ENCODE assay signal across 21 cellular contexts in the genomic region with DNA sequence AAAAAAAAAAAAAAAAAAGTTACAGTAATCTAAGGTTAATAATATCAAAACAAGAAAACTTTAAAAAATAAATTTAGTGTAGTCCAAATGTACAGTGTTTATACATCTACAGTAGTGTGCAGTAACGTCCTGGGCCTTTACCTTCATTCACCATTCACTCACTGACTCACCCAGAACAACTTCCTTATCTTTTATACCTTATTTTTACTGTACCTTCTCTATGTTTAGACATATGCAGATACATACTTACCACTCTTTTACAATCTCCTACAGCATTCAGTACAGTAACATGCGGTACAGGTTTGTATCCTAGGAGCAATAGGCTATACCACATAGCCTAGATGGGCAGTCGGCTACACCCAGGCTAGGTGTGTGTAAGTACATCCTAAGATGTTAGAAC. TPM values are rescaled to one million over a fixed set of nuclear protein-coding genes. Genes with fewer than 3 reads are reported as not detected.
DNase-seq lines count a peak whose midpoint lies in the region; ATAC-seq, FAIRE-seq and TF ChIP-seq lines count a peak whose summit lies in the region.
"Had no signal": no experiment of that assay in that cellular context is flagged by ENCODE, and none has a peak within 500 bp of the region (broad histone marks: within the 10 kb centered on the region; RNA-seq: fewer than 3 reads in every experiment).

No MANE protein-coding gene starts in this region.

- H3K4me1 ChIP-seq in CD4-positive, CD25-positive, alpha-beta regulatory T cell (ENCODE audit: control insufficient read depth, insufficient read depth, low read length, poor library complexity, severe bottlenecking) = peaks cover 9% of the 10 kb centered on the region
- H3K4me1 ChIP-seq in pancreas (peaks cover 12 to 27% (median 16%) of the 10 kb centered on the region in 3 donors), left ventricle myocardium inferior (peaks cover 45% of the 10 kb centered on the region), trophoblast cell (ENCODE audit: control insufficient read depth in 1 of 2, insufficient read depth in 2 of 2, low read length in 2 of 2) (no peaks in the 10 kb centered on the region)
- H3K4me1 ChIP-seq: Caco-2 had no signal

- H4K12ac ChIP-seq in trophoblast cell (ENCODE audit: low read depth, low read length) = no peak overlapping the region

- peak overlapping the region in 3 of 4 donors; percentile 18 to 39 (median 18) for H3K4me3 Mint-ChIP-seq in CD4-positive, CD25-positive, alpha-beta regulatory T cell
- H3K4me3 Mint-ChIP-seq in CD4-positive, alpha-beta T cell = peak overlapping the region; percentile 0
- H3K4me3 Mint-ChIP-seq in T-helper 17 cell = no peak overlapping the region
- H3K4me3 Mint-ChIP-seq: GM23338 had no signal

- no peak for FAIRE-seq in pancreas (lab: Jason Lieb, UNC)
- FAIRE-seq: A204.1, H54, HTR-8/SVneo, K562 had no signal

- no peak overlapping the region for H3K23ac ChIP-seq in trophoblast cell (ENCODE audit: low read length)

- ATAC-seq in CD4-positive, CD25-positive, alpha-beta regulatory T cell (ENCODE audit: low read depth in 2 of 2) = no peak
- ATAC-seq in CD4-positive, alpha-beta T cell (ENCODE audit: poor library complexity) = no peak
- no peak for ATAC-seq in T-helper 17 cell
- ATAC-seq in left colon = peak; percentile 84
- ATAC-seq in pancreas = no peak
- ATAC-seq: GM23338, K562 had no signal

- H3K14ac ChIP-seq in trophoblast cell (ENCODE audit: low read length) = no peak overlapping the region

- H3K4ac ChIP-seq in trophoblast cell (ENCODE audit: low read depth, low read length) = no peak overlapping the region

- no peak overlapping the region for H3K4me3 ChIP-seq in CD4-positive, CD25-positive, alpha-beta regulatory T cell (ENCODE audit: low read depth, low read length)
- H3K4me3 ChIP-seq in pancreas (no peak overlapping the region), left ventricle myocardium inferior (no peak overlapping the region), trophoblast cell (ENCODE audit: low read depth, low read length) (no peak overlapping the region)
- H3K4me3 ChIP-seq: GM23338, K562 had no signal

- no peak overlapping the region for H3K27ac ChIP-seq in CD4-positive, CD25-positive, alpha-beta regulatory T cell (ENCODE audit: insufficient read depth, low read length, poor library complexity, severe bottlenecking)
- no peak overlapping the region for H3K27ac ChIP-seq in CD4-positive, alpha-beta T cell (ENCODE audit: low read depth, low read length)
- H3K27ac ChIP-seq in pancreas = no peak overlapping the region
- no peak overlapping the region for H3K27ac ChIP-seq in substantia nigra (ENCODE audit: low read depth, low read length, poor library complexity, severe bottlenecking)
- H3K27ac ChIP-seq in left ventricle myocardium inferior (replicated peaks) = no peak overlapping the region
- H3K27ac ChIP-seq in trophoblast cell (ENCODE audit: low read depth, low read length) = no peak overlapping the region

- no peaks in the 10 kb centered on the region for H3K36me3 ChIP-seq in CD4-positive, CD25-positive, alpha-beta regulatory T cell (ENCODE audit: control insufficient read depth, insufficient read depth, low read length)
- H3K36me3 ChIP-seq in pancreas (no peaks in the 10 kb centered on the region), left ventricle myocardium inferior (no peaks in the 10 kb centered on the region), trophoblast cell (ENCODE audit: control insufficient read depth in 1 of 2, insufficient read depth in 2 of 2, low read length in 2 of 2) (peaks cover 0 to 2% of the 10 kb centered on the region in 2 experiments)
- H3K36me3 ChIP-seq: BE2C had no signal

- POLR2A ChIA-PET in CD4-positive, alpha-beta T cell (lab: Charles Lee) = no interaction called here

- peaks cover 47 to 81% (median 70%) of the 10 kb centered on the region in 4 donors for H3K4me1 Mint-ChIP-seq in CD4-positive, CD25-positive, alpha-beta regulatory T cell
- H3K4me1 Mint-ChIP-seq in CD4-positive, alpha-beta T cell (ENCODE audit: low read depth) = peaks cover 80% of the 10 kb centered on the region
- peaks cover 61% of the 10 kb centered on the region for H3K4me1 Mint-ChIP-seq in T-helper 17 cell

- H3K79me2 ChIP-seq in trophoblast cell (ENCODE audit: control insufficient read depth, insufficient read depth, low read length, poor library complexity) = no peaks in the 10 kb centered on the region

- H3K27me3 Mint-ChIP-seq in CD4-positive, CD25-positive, alpha-beta regulatory T cell = no peaks in the 10 kb centered on the region
- no peaks in the 10 kb centered on the region for H3K27me3 Mint-ChIP-seq in CD4-positive, alpha-beta T cell
- H3K27me3 Mint-ChIP-seq in T-helper 17 cell = no peaks in the 10 kb centered on the region

- peaks cover 10% of the 10 kb centered on the region for H3K36me3 Mint-ChIP-seq in CD4-positive, CD25-positive, alpha-beta regulatory T cell
- H3K36me3 Mint-ChIP-seq in CD4-positive, alpha-beta T cell (ENCODE audit: low read depth) = peaks cover under 1% of the 10 kb centered on the region
- peaks cover 4% of the 10 kb centered on the region for H3K36me3 Mint-ChIP-seq in T-helper 17 cell (ENCODE audit: low read depth)

- 94 to 95% methylated on average over 3 of the region's 3 CpGs for WGBS in pancreas, 2 donors
- WGBS in trophoblast cell (ENCODE audit: extremely low coverage, insufficient coverage, insufficient read length) = no CpG with 5 or more reads among the region's 3 CpGs

- H2BK12ac ChIP-seq in trophoblast cell (ENCODE audit: low read length) = no peak overlapping the region

- no peak overlapping the region for H2BK120ac ChIP-seq in trophoblast cell (ENCODE audit: insufficient read depth, low read length, poor library complexity)

- H3K9me3 ChIP-seq in CD4-positive, CD25-positive, alpha-beta regulatory T cell (ENCODE audit: control insufficient read depth in 2 of 2, low read length in 2 of 2) = no peaks in the 10 kb centered on the region
- no peaks in the 10 kb centered on the region for H3K9me3 ChIP-seq in CD4-positive, alpha-beta T cell (ENCODE audit: control insufficient read depth, low read length)
- no peaks in the 10 kb centered on the region for H3K9me3 ChIP-seq in T-helper 17 cell (ENCODE audit: control insufficient read depth, low read length, poor library complexity, severe bottlenecking)
- H3K9me3 ChIP-seq in pancreas = no peaks in the 10 kb centered on the region
- no peaks in the 10 kb centered on the region for H3K9me3 ChIP-seq in left ventricle myocardium inferior (replicated peaks)
- H3K9me3 ChIP-seq in trophoblast cell (ENCODE audit: insufficient read depth, low read depth, low read length) = no peaks in the 10 kb centered on the region
- H3K9me3 ChIP-seq: BE2C, Caco-2 had no signal

- H3K4me2 ChIP-seq in trophoblast cell (ENCODE audit: low read length) = no peak overlapping the region
- H3K4me2 ChIP-seq: GM23338 had no signal

- DNase-seq in CD4-positive, CD25-positive, alpha-beta regulatory T cell = no peak
- no peak for DNase-seq in CD4-positive, alpha-beta T cell
- no peak for DNase-seq in T-helper 17 cell
- no peak for DNase-seq in left colon
- no peak for DNase-seq in pancreas
- DNase-seq in substantia nigra (lab: John Stamatoyannopoulos, UW) = no peak
- no peak for DNase-seq in left ventricle myocardium inferior
- DNase-seq in trophoblast cell = no peak
- DNase-seq: ACHN, BE2C, C1 segment of cervical spinal cord, Caco-2, DMS79 treated with DMSO at 0.1 percent for 48 hours, GF-D8, HCEC 1CT, IMR-90 had no signal

- H3K18ac ChIP-seq in trophoblast cell (ENCODE audit: low read length) = no peak overlapping the region

- CTCF ChIA-PET in CD4-positive, alpha-beta T cell (lab: Charles Lee) = no interaction called here

- no peak overlapping the region for H2BK5ac ChIP-seq in trophoblast cell (ENCODE audit: low read depth, low read length, poor library complexity)

- no peaks in the 10 kb centered on the region for H3K79me1 ChIP-seq in trophoblast cell (ENCODE audit: low read length)

- H2AFZ ChIP-seq in trophoblast cell (ENCODE audit: insufficient read depth, low read length, poor library complexity) = no peak overlapping the region
- H2AFZ ChIP-seq: GM23338 had no signal

- peak overlapping the region in 1 of 3 donors; percentile 59 for H3K27ac Mint-ChIP-seq in CD4-positive, CD25-positive, alpha-beta regulatory T cell
- H3K27ac Mint-ChIP-seq in CD4-positive, alpha-beta T cell = no peak overlapping the region
- H3K27ac Mint-ChIP-seq in T-helper 17 cell = peak overlapping the region; percentile 77
- H3K27ac Mint-ChIP-seq: GM23338 had no signal

- H3K27me3 ChIP-seq in CD4-positive, CD25-positive, alpha-beta regulatory T cell (ENCODE audit: control insufficient read depth, insufficient read depth, low read length) = no peaks in the 10 kb centered on the region
- H3K27me3 ChIP-seq in CD4-positive, alpha-beta T cell (ENCODE audit: control insufficient read depth, insufficient read depth, low read length) = no peaks in the 10 kb centered on the region
- no peaks in the 10 kb centered on the region for H3K27me3 ChIP-seq in pancreas
- H3K27me3 ChIP-seq in left ventricle myocardium inferior (ENCODE audit: low read depth) = no peaks in the 10 kb centered on the region
- H3K27me3 ChIP-seq in trophoblast cell (ENCODE audit: insufficient read depth, low read length) = no peaks in the 10 kb centered on the region
- H3K27me3 ChIP-seq: BE2C had no signal

- no peak for TF ChIP-seq CTCF in CD4-positive, alpha-beta T cell (IDR thresholded peaks at IDR 0.05)
- TF ChIP-seq CTCF in pancreas (IDR thresholded peaks at IDR 0.05) (no peak), left ventricle myocardium inferior (IDR thresholded peaks at IDR 0.05; ENCODE audit: borderline replicate concordance) (no peak)

- H4K91ac ChIP-seq in trophoblast cell (ENCODE audit: low read depth, low read length) = no peak overlapping the region

- no peak overlapping the region for H3K9ac ChIP-seq in trophoblast cell (ENCODE audit: low read length)

- intact Hi-C loops in CD4-positive, alpha-beta T cell (cut with DNase I, micrococcal nuclease) = no loop called here
- intact Hi-C loops in left colon (cut with DNase I, micrococcal nuclease) (no loop called here), pancreas (cut with DNase I) (no loop called here), left ventricle myocardium inferior (cut with micrococcal nuclease) (no loop called here)

- H2AK5ac ChIP-seq in trophoblast cell (ENCODE audit: low read length) = no peak overlapping the region

- no peak overlapping the region for H4K8ac ChIP-seq in trophoblast cell (ENCODE audit: low read depth, low read length)

- H3K9me3 Mint-ChIP-seq in CD4-positive, CD25-positive, alpha-beta regulatory T cell = peaks cover 0 to 2% (median 0%) of the 10 kb centered on the region in 7 donors
- H3K9me3 Mint-ChIP-seq in CD4-positive, alpha-beta T cell = no peaks in the 10 kb centered on the region
- H3K9me3 Mint-ChIP-seq: GM23338 had no signal

RNA-seq across cellular contexts. Expression of a gene that starts 38.5 kb away (rescaled TPM):
- 101 TPM for total RNA-seq in CD4-positive, CD25-positive, alpha-beta regulatory T cell
- polyA plus RNA-seq in CD4-positive, CD25-positive, alpha-beta regulatory T cell = 1 to 10 TPM; 1.4 to 2.1 (median 1.9) TPM
- 10 to 100 TPM; 61.6 to 64.1 TPM for total RNA-seq in CD4-positive, alpha-beta T cell
- 10 to 100 TPM; 68.7 to 81.9 TPM for total RNA-seq in T-helper 17 cell
- 10 to 100 TPM; 49.4 to 54.9 TPM for total RNA-seq in left colon
- 10 to 100 TPM; 15.8 to 28.3 (median 17.8) TPM for total RNA-seq in pancreas
- polyA plus RNA-seq in pancreas = 1 to 10 TPM; 7.8 to 8.1 TPM
- total RNA-seq in left ventricle myocardium inferior = 17.2 TPM
- polyA plus RNA-seq in trophoblast cell (2013) = 13.8 and 14.7 TPM in 2 replicates
